In the genomic region with DNA sequence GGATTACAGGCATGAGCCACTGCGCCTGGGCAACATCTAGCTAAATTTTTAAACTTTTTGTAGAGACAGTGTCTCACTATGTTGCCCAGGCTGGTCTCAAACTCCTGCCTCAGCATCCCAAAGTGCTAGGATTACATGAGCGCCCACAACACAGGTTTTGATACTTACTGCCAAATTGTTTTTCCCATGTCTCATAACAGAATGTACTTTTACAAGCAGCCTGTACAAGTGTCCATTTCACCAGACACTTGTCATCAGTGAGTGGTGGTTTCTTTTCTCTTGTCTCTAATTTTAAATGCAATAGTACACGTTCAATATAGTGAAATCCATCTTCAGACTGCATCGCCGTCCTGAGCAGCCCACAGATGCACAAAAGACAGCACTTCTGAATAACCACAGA, we compare ENCODE assay signal across 22 cellular contexts.
DNase-seq lines count a peak whose midpoint lies in the region; ATAC-seq and TF ChIP-seq lines count a peak whose summit lies in the region.
"Had no signal": no experiment of that assay in that cellular context is flagged by ENCODE, and none has a peak within 500 bp of the region (broad histone marks: within the 10 kb centered on the region; RNA-seq: fewer than 3 reads in every experiment).

No MANE protein-coding gene starts in this region.

- in situ Hi-C loops in IMR-90 (cut with MboI; ENCODE audit: low sequenced_read_pairs) = loop anchor here (10.0 kb wide), 2 partner anchors 759 to 1069 kb away; no protein-coding TSS in a partner anchor

- ATAC-seq in Right ventricle myocardium inferior (no peak), IMR-90 (ENCODE audit: low read depth) (no peak), upper lobe of right lung (no peak)
- ATAC-seq: K562 had no signal

- peak overlapping the region; percentile 55 for H3K4ac ChIP-seq in IMR-90 (ENCODE audit: low read depth, low read length)

- 0 out of 4 replicates have a peak overlapping the region, but pooled peaks of 1 of the 2 experiments have one; percentile 63 for H4K8ac ChIP-seq in IMR-90 (ENCODE audit: low read depth in 2 of 2, low read length in 2 of 2)

- 0 out of 2 replicates have a peak overlapping the region, but pooled peaks have one; percentile 10 for H4K91ac ChIP-seq in IMR-90 (ENCODE audit: insufficient read depth, low read depth, low read length)

- H3K4me1 Mint-ChIP-seq in activated T-helper 2 cell treated with anti-CD3 and anti-CD28 coated beads, Interferon-gamma antibody, Interleukin-2, Interleukin-4, amounts not matched to agents 10 μg/mL and 5 μg/mL and 100 μg/mL, durations not matched to agents 14 hours and 24 hours and 36 hours (ENCODE audit: low read depth) = peaks cover 67% of the 10 kb centered on the region

- H3K27ac ChIP-seq in right atrium auricular region = peak overlapping the region; percentile 53 to 66
- no peak overlapping the region; the same call in 1 of the 2 replicates for H3K27ac ChIP-seq in IMR-90 (ENCODE audit: insufficient read depth, low read length)
- H3K27ac ChIP-seq in upper lobe of right lung = no peak overlapping the region
- H3K27ac ChIP-seq: C4-2B had no signal

- H3K4me2 ChIP-seq in IMR-90 (ENCODE audit: low read depth, low read length) = no peak overlapping the region

- H3K23ac ChIP-seq in IMR-90 (ENCODE audit: low read depth, low read length) = peak overlapping the region; percentile 11; the same call in 1 of the 2 replicates

- H3K27me3 ChIP-seq in right atrium auricular region (no peaks in the 10 kb centered on the region), IMR-90 (ENCODE audit: control insufficient read depth, insufficient read depth, low read length) (no peaks in the 10 kb centered on the region), upper lobe of right lung (no peaks in the 10 kb centered on the region)

- BruUV-seq in IMR-90 (replicated peaks; lab: Mats Ljungman, UMichigan) = no TSS peak

- no peak overlapping the region for H3K56ac ChIP-seq in IMR-90 (ENCODE audit: extremely low read depth, insufficient read depth, low read length)

- WGBS in IMR-90 (ENCODE audit: extremely low coverage in 2 of 2, insufficient read length in 1 of 2), 2 experiments = 100% methylated on average over 1 of the region's 5 CpGs; no CpG with 5 or more reads in 1 of the 2 experiments

- peak overlapping the region; percentile 69; the same call in 1 of the 2 replicates for H2BK20ac ChIP-seq in IMR-90 (ENCODE audit: low read depth, low read length)

- no peak overlapping the region for H3K4me3 ChIP-seq in right atrium auricular region
- H3K4me3 ChIP-seq in IMR-90 (ENCODE audit: insufficient read depth, low read depth, low read length) = no peak overlapping the region
- no peak overlapping the region for H3K4me3 ChIP-seq in upper lobe of right lung
- H3K4me3 ChIP-seq: K562 had no signal

- H3K79me1 ChIP-seq in IMR-90 (ENCODE audit: low read depth in 1 of 2, low read length in 2 of 2) = no peaks in the 10 kb centered on the region

- H3K9me1 ChIP-seq in IMR-90 (ENCODE audit: insufficient read depth, low read length) = peaks cover 12% of the 10 kb centered on the region

- H3K4me1 ChIP-seq in right atrium auricular region = peaks cover 0 to 6% of the 10 kb centered on the region in 2 donors
- H3K4me1 ChIP-seq in IMR-90 (ENCODE audit: control insufficient read depth, insufficient read depth, low read length) = peaks cover 8% of the 10 kb centered on the region
- peaks cover 3% of the 10 kb centered on the region for H3K4me1 ChIP-seq in upper lobe of right lung
- H3K4me1 ChIP-seq: Caco-2 had no signal

- peak overlapping the region; percentile 82; the same call in 2 of the 3 replicates for H2BK15ac ChIP-seq in IMR-90 (ENCODE audit: low read depth, low read length)

- H3K9me3 Mint-ChIP-seq in activated T-helper 2 cell treated with anti-CD3 and anti-CD28 coated beads, Interferon-gamma antibody, Interleukin-2, Interleukin-4, amounts not matched to agents 10 μg/mL and 5 μg/mL and 100 μg/mL, durations not matched to agents 14 hours and 24 hours and 36 hours = no peaks in the 10 kb centered on the region
- H3K9me3 Mint-ChIP-seq: HFFc6 had no signal

- H3K9ac ChIP-seq in IMR-90 (ENCODE audit: low read depth, low read length) = no peak overlapping the region

- H3K4me3 Mint-ChIP-seq in activated T-helper 2 cell treated with anti-CD3 and anti-CD28 coated beads, Interferon-gamma antibody, Interleukin-2, Interleukin-4, amounts not matched to agents 10 μg/mL and 5 μg/mL and 100 μg/mL, durations not matched to agents 14 hours and 24 hours and 36 hours (ENCODE audit: low read depth) = no peak overlapping the region
- H3K4me3 Mint-ChIP-seq: HFFc6 had no signal

- no peaks in the 10 kb centered on the region for H3K36me3 ChIP-seq in right atrium auricular region
- H3K36me3 ChIP-seq in IMR-90 (ENCODE audit: control insufficient read depth, insufficient read depth, low read length) = no peaks in the 10 kb centered on the region
- no peaks in the 10 kb centered on the region for H3K36me3 ChIP-seq in upper lobe of right lung

- dilution Hi-C loops in IMR-90 (cut with HindIII; ENCODE audit: low sequenced_read_pairs, unreplicated experiment) = no loop called here

- peak overlapping the region; percentile 16 for H3K27ac Mint-ChIP-seq in activated T-helper 2 cell treated with anti-CD3 and anti-CD28 coated beads, Interferon-gamma antibody, Interleukin-2, Interleukin-4, amounts not matched to agents 10 μg/mL and 5 μg/mL and 100 μg/mL, durations not matched to agents 14 hours and 24 hours and 36 hours
- H3K27ac Mint-ChIP-seq: HFFc6 had no signal

- POLR2A ChIA-PET in IMR-90 (lab: Charles Lee; ENCODE audit: unreplicated experiment) = no interaction called here
- POLR2A ChIA-PET in HEK293T (lab: Yijun Ruan, JAX) = no interaction called here

- intact Hi-C loops in Right ventricle myocardium inferior (cut with DNase I) = no loop called here
- intact Hi-C loops in IMR-90 (cut with micrococcal nuclease) = no loop called here
- intact Hi-C loops in activated T-helper 2 cell treated with anti-CD3 and anti-CD28 coated beads, Interferon-gamma antibody, Interleukin-2, Interleukin-4, amounts not matched to agents 10 μg/mL and 5 μg/mL and 100 μg/mL, durations not matched to agents 14 hours and 24 hours and 36 hours (cut with micrococcal nuclease) = no loop called here
- intact Hi-C loops in posterior vena cava (cut with DNase I) = no loop called here
- intact Hi-C loops in upper lobe of right lung (cut with DNase I) = no loop called here

- H4K5ac ChIP-seq in IMR-90 (ENCODE audit: low read depth, low read length) = peak overlapping the region; percentile 30; the same call in 1 of the 2 replicates

- no peak for DNase-seq in right atrium auricular region (ENCODE audit: low spot score)
- DNase-seq in Right ventricle myocardium inferior (ENCODE audit: missing footprints) = no peak
- DNase-seq in IMR-90 = no peak
- no peak for DNase-seq in activated T-helper 2 cell treated with anti-CD3 and anti-CD28 coated beads, Interferon-gamma antibody, Interleukin-2, Interleukin-4, amounts not matched to agents 10 μg/mL and 5 μg/mL and 100 μg/mL, durations not matched to agents 14 hours and 24 hours and 36 hours (ENCODE audit: low spot score)
- peak; percentile 5 for DNase-seq in posterior vena cava (ENCODE audit: low spot score)
- DNase-seq in HEK293T (ENCODE audit: extremely low spot score) = no peak
- no peak for DNase-seq in activated effector memory CD4-positive, alpha-beta T cell treated with Interleukin-2 at 50 U/mL for 16 hours
- no peak for DNase-seq in upper lobe of right lung
- DNase-seq: Caco-2, DMS 273 treated with DMSO at 0.1 percent for 48 hours, DND-41, H7, HFFc6, MM.1S, NCI-H1048, NCI-H1417 treated with DMSO at 0.1 percent for 48 hours, NCI-H187, NCI-H446, NCI-H526, SHP77 had no signal

- no peak for TF ChIP-seq RAD21 in IMR-90 (IDR thresholded peaks at IDR 0.05; ENCODE audit: low read length)

- no peak for TF ChIP-seq CTCF in right atrium auricular region (IDR thresholded peaks at IDR 0.05)
- no peak for TF ChIP-seq CTCF in IMR-90 (conservative IDR thresholded peaks at IDR 0.05; ENCODE audit: low read depth, low read length)
- no peak for TF ChIP-seq CTCF in upper lobe of right lung (IDR thresholded peaks at IDR 0.05)

- H2AK9ac ChIP-seq in IMR-90 (replicated peaks; ENCODE audit: low read depth, low read length, poor library complexity) = no peak overlapping the region

- H3K36me3 Mint-ChIP-seq in activated T-helper 2 cell treated with anti-CD3 and anti-CD28 coated beads, Interferon-gamma antibody, Interleukin-2, Interleukin-4, amounts not matched to agents 10 μg/mL and 5 μg/mL and 100 μg/mL, durations not matched to agents 14 hours and 24 hours and 36 hours (ENCODE audit: low read depth) = no peaks in the 10 kb centered on the region

- no peak overlapping the region for H2BK5ac ChIP-seq in IMR-90 (ENCODE audit: low read depth, low read length, poor library complexity, severe bottlenecking)

- no peaks in the 10 kb centered on the region for H3K9me3 ChIP-seq in right atrium auricular region
- H3K9me3 ChIP-seq in IMR-90 (ENCODE audit: control insufficient read depth, insufficient read depth, low read length) = no peaks in the 10 kb centered on the region
- no peaks in the 10 kb centered on the region for H3K9me3 ChIP-seq in upper lobe of right lung
- H3K9me3 ChIP-seq: Caco-2 had no signal

- CTCF ChIA-PET in IMR-90 (lab: Yijun Ruan, JAX) (no interaction called here), HEK293T (lab: Yijun Ruan, JAX) (no interaction called here)

- peak overlapping the region; percentile 77 for H2AK5ac ChIP-seq in IMR-90 (ENCODE audit: low read depth, low read length)

- peak overlapping the region; percentile 9 for H2AFZ ChIP-seq in IMR-90 (replicated peaks; ENCODE audit: low read length, poor library complexity)

- peak overlapping the region; percentile 61 for H3K18ac ChIP-seq in IMR-90 (ENCODE audit: low read depth, low read length)

- H3K27me3 Mint-ChIP-seq in activated T-helper 2 cell treated with anti-CD3 and anti-CD28 coated beads, Interferon-gamma antibody, Interleukin-2, Interleukin-4, amounts not matched to agents 10 μg/mL and 5 μg/mL and 100 μg/mL, durations not matched to agents 14 hours and 24 hours and 36 hours (ENCODE audit: low read depth) = no peaks in the 10 kb centered on the region

- no peak for TF ChIP-seq POLR2A in IMR-90 (IDR thresholded peaks at IDR 0.05; ENCODE audit: low read depth, low read length)

- 0 out of 2 replicates have a peak overlapping the region, but pooled peaks have one; percentile 3 for H3K14ac ChIP-seq in IMR-90 (replicated peaks; ENCODE audit: low read depth, low read length)

- peak overlapping the region; percentile 54; the same call in 1 of the 2 replicates for H2BK120ac ChIP-seq in IMR-90 (ENCODE audit: low read depth, low read length)

- H4K20me1 ChIP-seq in IMR-90 (ENCODE audit: insufficient read depth, low read length) = no peaks in the 10 kb centered on the region

TF ChIP-seq in HEK293T, 16 proteins besides CTCF, POLR2A, EP300 and RAD21:
- TF ChIP-seq ARNT (IDR thresholded peaks at IDR 0.05) = no peak
- no peak for TF ChIP-seq CTBP1 (IDR thresholded peaks at IDR 0.05; ENCODE audit: borderline replicate concordance)
- no peak for TF ChIP-seq FOXK2 (IDR thresholded peaks at IDR 0.05)

Comparison
In these comparisons a context has a peak if more than half of its experiments do, and no peak if none do; other contexts are left out.
1. H3K27ac ChIP-seq: peak in right atrium auricular region (2 of 2); none in IMR-90 (single experiment) and upper lobe of right lung (single experiment).